In genomic region chr5:39759696-39760095, GRCh38 we compare ENCODE assay signal across 22 cellular contexts.
DNase-seq lines count a peak whose midpoint lies in the region; ATAC-seq, FAIRE-seq and TF ChIP-seq lines count a peak whose summit lies in the region.
"Had no signal": no experiment of that assay in that cellular context is flagged by ENCODE, and none has a peak within 500 bp of the region (broad histone marks: within the 10 kb centered on the region; RNA-seq: fewer than 3 reads in every experiment).

No MANE protein-coding gene starts in this region.

- H3K9me3 ChIP-seq in SJSA1 (replicated peaks): no peaks in the 10 kb centered on the region; the same call in 1 of the 2 replicates
- no peaks in the 10 kb centered on the region for H3K9me3 ChIP-seq in left lung
- H3K9me3 ChIP-seq: uterus had no signal

- peaks cover 55% of the 10 kb centered on the region for H3K4me1 Mint-ChIP-seq in HFFc6 (ENCODE audit: low read depth)
- H3K4me1 Mint-ChIP-seq: activated B cell treated with CpG ODN at 0.5 μM for 24 hours had no signal

- no peaks in the 10 kb centered on the region for H3K27me3 Mint-ChIP-seq in HFFc6 (ENCODE audit: insufficient read depth)
- H3K27me3 Mint-ChIP-seq: activated B cell treated with CpG ODN at 0.5 μM for 24 hours had no signal

- no peak for ATAC-seq in foreskin keratinocyte
- ATAC-seq in left lung: no peak
- ATAC-seq in HG03139 (IDR thresholded peaks at IDR 0.05; ENCODE audit: unreplicated experiment): no peak
- ATAC-seq: left lobe of liver; stimulated activated naive CD8-positive, alpha-beta T cell treated with anti-CD3 and anti-CD28 coated beads, Interleukin-15, Interleukin-2, amounts not matched to agents 100 U/mL and 50 U/mL, for 24 hours had no signal

- H3K36me3 ChIP-seq in SJSA1 (peaks cover 3% of the 10 kb centered on the region; the same call in 1 of the 2 replicates), left lung (no peaks in the 10 kb centered on the region)
- H3K36me3 ChIP-seq: uterus had no signal

- intact Hi-C loops in left lung (cut with DNase I): no loop called here

- peak; percentile 95 for FAIRE-seq in A204.1 (lab: Jason Lieb, UNC)
- FAIRE-seq: GM19239 had no signal

- H3K27ac ChIP-seq in SJSA1: peak overlapping the region; percentile 99
- no peak overlapping the region for H3K27ac ChIP-seq in foreskin keratinocyte
- peak overlapping the region in 1 of 2 donors; percentile 71 for H3K27ac ChIP-seq in left lung

- H3K9me3 Mint-ChIP-seq in HFFc6: no peaks in the 10 kb centered on the region
- H3K9me3 Mint-ChIP-seq: T-helper 1 cell treated with Interleukin-12 subunit alpha and Interleukin-12 subunit beta and Interleukin-4 antibody, amounts not matched to agents 30 μg/mL and 1 μg/mL, for 36 hours had no signal

- H3K4me1 ChIP-seq in SJSA1 (replicated peaks): peaks cover 57% of the 10 kb centered on the region
- H3K4me1 ChIP-seq in foreskin keratinocyte: peaks cover 14% of the 10 kb centered on the region
- peaks cover 0 to 15% of the 10 kb centered on the region in 2 donors for H3K4me1 ChIP-seq in left lung
- H3K4me1 ChIP-seq: uterus had no signal

- DNase-seq in HFFc6 (no peak), SJSA1 (ENCODE audit: low read depth in 1 of 2, low spot score in 2 of 2) (no peak), foreskin keratinocyte (peak; percentile 15 to 30), NCI-H1105 (lab: John Stamatoyannopoulos, UW) (no peak), mucosa of gallbladder (ENCODE audit: low spot score) (no peak), left lung (no peak)
- DNase-seq: activated B cell treated with CpG ODN at 0.5 μM for 24 hours; activated CD8-positive, alpha-beta memory T cell treated with anti-CD3 and anti-CD28 coated beads for 24 hours; amygdala; Calu3; dermis blood vessel endothelial cell; NCI-H187 treated with DMSO at 0.1 percent for 48 hours; NCI-H510A treated with DMSO at 0.1 percent for 48 hours; posterior cingulate gyrus; stimulated activated CD4-positive, alpha-beta T cell treated with anti-CD3 and anti-CD28 coated beads, Interleukin-12 subunit alpha, Interleukin-12 subunit beta, amount 100 ng/mL, for 4 hours; stimulated activated naive CD8-positive, alpha-beta T cell treated with anti-CD3 and anti-CD28 coated beads, Interleukin-15, Interleukin-2, amounts not matched to agents 100 U/mL and 50 U/mL, for 24 hours; uterus had no signal

- no peaks in the 10 kb centered on the region; the same call in 1 of the 2 replicates for H3K36me3 Mint-ChIP-seq in HFFc6 (ENCODE audit: low read depth)

- no peak overlapping the region; the same call in 1 of the 2 replicates for H3K4me3 Mint-ChIP-seq in HFFc6
- H3K4me3 Mint-ChIP-seq: activated B cell treated with CpG ODN at 0.5 μM for 24 hours; T-helper 1 cell treated with Interleukin-12 subunit alpha and Interleukin-12 subunit beta and Interleukin-4 antibody, amounts not matched to agents 30 μg/mL and 1 μg/mL, for 36 hours had no signal

- H3K4me3 ChIP-seq in SJSA1 (no peak overlapping the region), left lung (no peak overlapping the region)
- H3K4me3 ChIP-seq: uterus had no signal

- TF ChIP-seq CTCF in HFFc6 (IDR thresholded peaks at IDR 0.05) (no peak), foreskin keratinocyte (conservative IDR thresholded peaks at IDR 0.05) (no peak), left lung (IDR thresholded peaks at IDR 0.05) (no peak)

- peak overlapping the region; percentile 48; the same call in 1 of the 2 replicates for H3K27ac Mint-ChIP-seq in HFFc6
- H3K27ac Mint-ChIP-seq: activated B cell treated with CpG ODN at 0.5 μM for 24 hours; T-helper 1 cell treated with Interleukin-12 subunit alpha and Interleukin-12 subunit beta and Interleukin-4 antibody, amounts not matched to agents 30 μg/mL and 1 μg/mL, for 36 hours had no signal

- H3K27me3 ChIP-seq in SJSA1 (replicated peaks) (no peaks in the 10 kb centered on the region), foreskin keratinocyte (no peaks in the 10 kb centered on the region), left lung (no peaks in the 10 kb centered on the region)
- H3K27me3 ChIP-seq: uterus had no signal

Comparison
In these comparisons a context has a peak if more than half of its experiments do, and no peak if none do; other contexts are left out.
1. DNase-seq: peak in foreskin keratinocyte (2 of 2); none in HFFc6 (single experiment), SJSA1 (0 of 2), NCI-H1105 (single experiment), mucosa of gallbladder (single experiment) and left lung (0 of 2).